30 cellular contexts compared by ENCODE assay signal in genomic region chr20:36270744-36271638, GRCh38. TPM values are rescaled to one million over a fixed set of nuclear protein-coding genes. Genes with fewer than 3 reads are reported as not detected.
DNase-seq lines count a peak whose midpoint lies in the region; ATAC-seq and TF ChIP-seq lines count a peak whose summit lies in the region.
"Had no signal": no experiment of that assay in that cellular context is flagged by ENCODE, and none has a peak within 500 bp of the region (broad histone marks: within the 10 kb centered on the region; RNA-seq: fewer than 3 reads in every experiment).

No MANE protein-coding gene starts in this region.

- no peak for DNase-seq in activated T-cell treated with anti-CD3 and anti-CD28 coated beads, Interleukin-2, amount 50 U/mL, for 72 hours
- no peak for DNase-seq in activated T-cell treated with anti-CD3 and anti-CD28 coated beads for 4 hours
- peak; percentile 40 for DNase-seq in SK-N-DZ (ENCODE audit: low spot score)
- DNase-seq in progenitor cell of endocrine pancreas (ENCODE audit: low spot score, unreplicated experiment) = no peak
- DNase-seq in MM.1S = no peak
- DNase-seq: activated CD4-positive, alpha-beta memory T cell treated with anti-CD3 and anti-CD28 coated beads for 36 hours; activated CD4-positive, CD25-positive, alpha-beta regulatory T cell treated with anti-CD3 and anti-CD28 coated beads, Interleukin-2, amount 50 U/mL, for 72 hours; activated CD8-positive, alpha-beta memory T cell treated with anti-CD3 and anti-CD28 coated beads, Interleukin-2, amount 50 U/mL, for 4 hours; AML-193; anterior cingulate cortex; CD4-positive, alpha-beta T cell; cortex of kidney; foreskin keratinocyte; immature natural killer cell; Kasumi-1; left lung; midbrain; MV-4-11; naive thymus-derived CD4-positive, alpha-beta T cell; NCI-H146; stimulated activated CD4-positive, alpha-beta T cell treated with anti-CD3 and anti-CD28 coated beads, Interleukin-4, amount 100 ng/mL, for 1 hour; T-cell had no signal

- 0 out of 2 replicates have a peak overlapping the region, but pooled peaks have one; percentile 16 for H3K9ac ChIP-seq in iPS-20b (ENCODE audit: low read depth, low read length)
- H3K9ac ChIP-seq in MM.1S (ENCODE audit: low read length) = no peak overlapping the region

- no peak overlapping the region for H3K4me3 Mint-ChIP-seq in activated T-cell treated with anti-CD3 and anti-CD28 coated beads, Interleukin-2, amount 50 U/mL, for 72 hours
- H3K4me3 Mint-ChIP-seq in progenitor cell of endocrine pancreas (ENCODE audit: low read depth) = no peak overlapping the region
- H3K4me3 Mint-ChIP-seq: activated CD4-positive, alpha-beta memory T cell treated with anti-CD3 and anti-CD28 coated beads for 36 hours; CD4-positive, alpha-beta T cell; immature natural killer cell; naive thymus-derived CD4-positive, alpha-beta T cell; T-cell had no signal

- no peak for TF ChIP-seq CTCF in progenitor cell of endocrine pancreas (IDR thresholded peaks at IDR 0.05; ENCODE audit: unreplicated experiment)
- TF ChIP-seq CTCF in MM.1S (IDR thresholded peaks at IDR 0.05; ENCODE audit: low read length) = no peak

- H3K27ac ChIP-seq in iPS-20b (ENCODE audit: low read length) (no peak overlapping the region), MM.1S (ENCODE audit: low read length) (no peak overlapping the region)
- H3K27ac ChIP-seq: A549, esophagus muscularis mucosa, foreskin keratinocyte, left lung had no signal

- H3K4me2 ChIP-seq in MM.1S (ENCODE audit: low read depth, low read length) = no peak overlapping the region
- H3K4me2 ChIP-seq: A549 had no signal

- H3K4me3 ChIP-seq in iPS-20b (ENCODE audit: low read length) (no peak overlapping the region), MM.1S (ENCODE audit: low read length) (no peak overlapping the region)
- H3K4me3 ChIP-seq: A549, esophagus muscularis mucosa, left lung had no signal

- no peaks in the 10 kb centered on the region for H3K9me2 ChIP-seq in MM.1S (replicated peaks; ENCODE audit: insufficient read depth, low read length)

- H3K36me3 ChIP-seq in iPS-20b (ENCODE audit: insufficient read depth, low read depth, low read length) (no peaks in the 10 kb centered on the region), MM.1S (replicated peaks; ENCODE audit: insufficient read depth, low read length) (no peaks in the 10 kb centered on the region)
- H3K36me3 ChIP-seq: esophagus muscularis mucosa, left lung had no signal

- no peaks in the 10 kb centered on the region for H3K79me2 ChIP-seq in MM.1S (ENCODE audit: low read length)

- peaks cover 8% of the 10 kb centered on the region for H3K27me3 Mint-ChIP-seq in activated T-cell treated with anti-CD3 and anti-CD28 coated beads, Interleukin-2, amount 50 U/mL, for 72 hours (ENCODE audit: low read depth)
- no peaks in the 10 kb centered on the region for H3K27me3 Mint-ChIP-seq in progenitor cell of endocrine pancreas
- H3K27me3 Mint-ChIP-seq: CD4-positive, alpha-beta T cell had no signal

- no peak for ATAC-seq in activated T-cell treated with anti-CD3 and anti-CD28 coated beads, Interleukin-2, amount 50 U/mL, for 72 hours (replicated peaks in 1 of 2)
- ATAC-seq in GM21367 (IDR thresholded peaks at IDR 0.05; ENCODE audit: unreplicated experiment) = no peak
- no peak for ATAC-seq in HG02870 (IDR thresholded peaks at IDR 0.05; ENCODE audit: unreplicated experiment)
- ATAC-seq: A549; activated naive CD4-positive, alpha-beta T cell treated with anti-CD3 and anti-CD28 coated beads, Interleukin-2, amount 50 U/mL, for 72 hours; foreskin keratinocyte; left lung; naive thymus-derived CD4-positive, alpha-beta T cell; Panc1; T-cell had no signal

- no peaks in the 10 kb centered on the region for H3F3A ChIP-seq in MM.1S (ENCODE audit: insufficient read depth, low read length)

- H3K27ac Mint-ChIP-seq in activated T-cell treated with anti-CD3 and anti-CD28 coated beads, Interleukin-2, amount 50 U/mL, for 72 hours = peak overlapping the region; percentile 20
- peak overlapping the region; percentile 73 for H3K27ac Mint-ChIP-seq in progenitor cell of endocrine pancreas
- H3K27ac Mint-ChIP-seq: activated CD4-positive, alpha-beta memory T cell treated with anti-CD3 and anti-CD28 coated beads for 36 hours; activated naive CD4-positive, alpha-beta T cell treated with anti-CD3 and anti-CD28 coated beads, Interleukin-2, amount 50 U/mL, for 72 hours; activated T-helper 2 cell treated with anti-CD3 and anti-CD28 coated beads, Interferon-gamma antibody, Interleukin-2, Interleukin-4, amounts not matched to agents 10 μg/mL and 5 μg/mL and 100 μg/mL, durations not matched to agents 14 hours and 24 hours and 36 hours; CD4-positive, alpha-beta T cell; immature natural killer cell; naive thymus-derived CD4-positive, alpha-beta T cell; T-cell had no signal

- no peaks in the 10 kb centered on the region for H3K27me3 ChIP-seq in iPS-20b (ENCODE audit: insufficient read depth, low read length)
- H3K27me3 ChIP-seq in MM.1S (replicated peaks; ENCODE audit: insufficient read depth, low read length) = peaks cover 12% of the 10 kb centered on the region; the same call in 1 of the 2 replicates

- no peaks in the 10 kb centered on the region for H3K4me1 Mint-ChIP-seq in activated T-cell treated with anti-CD3 and anti-CD28 coated beads, Interleukin-2, amount 50 U/mL, for 72 hours (ENCODE audit: low read depth)
- peaks cover 2% of the 10 kb centered on the region for H3K4me1 Mint-ChIP-seq in progenitor cell of endocrine pancreas (ENCODE audit: low read depth)
- H3K4me1 Mint-ChIP-seq: immature natural killer cell, T-cell had no signal

- H3K36me3 Mint-ChIP-seq in activated T-cell treated with anti-CD3 and anti-CD28 coated beads, Interleukin-2, amount 50 U/mL, for 72 hours (ENCODE audit: insufficient read depth in 2 of 2) = no peaks in the 10 kb centered on the region
- H3K36me3 Mint-ChIP-seq in progenitor cell of endocrine pancreas (ENCODE audit: insufficient read depth) = no peaks in the 10 kb centered on the region
- H3K36me3 Mint-ChIP-seq: activated CD4-positive, alpha-beta memory T cell treated with anti-CD3 and anti-CD28 coated beads for 36 hours; activated naive CD4-positive, alpha-beta T cell treated with anti-CD3 and anti-CD28 coated beads, Interleukin-2, amount 50 U/mL, for 72 hours; immature natural killer cell; naive thymus-derived CD4-positive, alpha-beta T cell; T-cell had no signal

- no peaks in the 10 kb centered on the region for H3K9me3 Mint-ChIP-seq in activated T-cell treated with anti-CD3 and anti-CD28 coated beads, Interleukin-2, amount 50 U/mL, for 72 hours
- H3K9me3 Mint-ChIP-seq in progenitor cell of endocrine pancreas (ENCODE audit: low read depth) = no peaks in the 10 kb centered on the region
- H3K9me3 Mint-ChIP-seq: activated CD4-positive, alpha-beta memory T cell treated with anti-CD3 and anti-CD28 coated beads for 36 hours; activated naive CD4-positive, alpha-beta T cell treated with anti-CD3 and anti-CD28 coated beads, Interleukin-2, amount 50 U/mL, for 72 hours; activated T-helper 2 cell treated with anti-CD3 and anti-CD28 coated beads, Interferon-gamma antibody, Interleukin-2, Interleukin-4, amounts not matched to agents 10 μg/mL and 5 μg/mL and 100 μg/mL, durations not matched to agents 14 hours and 24 hours and 36 hours; CD4-positive, alpha-beta T cell; immature natural killer cell; naive thymus-derived CD4-positive, alpha-beta T cell; T-cell had no signal

- H3K4me1 ChIP-seq in iPS-20b (ENCODE audit: insufficient read depth, low read length) (peaks cover 8% of the 10 kb centered on the region; the same call in 1 of the 2 replicates), MM.1S (ENCODE audit: low read length) (no peaks in the 10 kb centered on the region)
- H3K4me1 ChIP-seq: A549, esophagus muscularis mucosa, foreskin keratinocyte, left lung had no signal

- H3K9me3 ChIP-seq in iPS-20b (ENCODE audit: insufficient read depth, low read depth, low read length) = no peaks in the 10 kb centered on the region
- H3K9me3 ChIP-seq in MM.1S (replicated peaks; ENCODE audit: insufficient read depth, low read length) = no peaks in the 10 kb centered on the region
- H3K9me3 ChIP-seq: A549, esophagus muscularis mucosa, left lung had no signal

- H4K20me1 ChIP-seq in MM.1S (ENCODE audit: insufficient read depth, low read length) = no peaks in the 10 kb centered on the region

- no peak overlapping the region for H2AFZ ChIP-seq in MM.1S (ENCODE audit: low read length)

RNA-seq across cellular contexts. Expression of gene AAR2, which starts 34.7 kb away (rescaled TPM):
- total RNA-seq in activated T-cell treated with anti-CD3 and anti-CD28 coated beads, Interleukin-2, amount 50 U/mL, for 72 hours = 10 to 100 TPM; 19.1 to 25.3 TPM
- 47.2 and 54.6 TPM in 2 replicates for polyA plus RNA-seq in SK-N-DZ (2014; cell fraction: cytosol; rRNA removed)
- 20.4 and 26.0 TPM in 2 replicates for polyA plus RNA-seq in SK-N-DZ (2014; cell fraction: nucleus; rRNA removed)
- total RNA-seq in progenitor cell of endocrine pancreas = 24.8 and 27.7 TPM in 2 replicates

RNA-seq across cellular contexts. Expression of gene DLGAP4, which starts 35.1 kb away (rescaled TPM):
- 10 to 100 TPM; 30.6 to 38.3 TPM for total RNA-seq in activated T-cell treated with anti-CD3 and anti-CD28 coated beads, Interleukin-2, amount 50 U/mL, for 72 hours
- 32.8 and 35.8 TPM in 2 replicates for polyA plus RNA-seq in SK-N-DZ (2014; cell fraction: cytosol; rRNA removed)
- 33.4 and 89.1 TPM in 2 replicates for polyA plus RNA-seq in SK-N-DZ (2014; cell fraction: nucleus; rRNA removed)
- total RNA-seq in progenitor cell of endocrine pancreas = 101 and 109 TPM in 2 replicates
